In the genomic region with DNA sequence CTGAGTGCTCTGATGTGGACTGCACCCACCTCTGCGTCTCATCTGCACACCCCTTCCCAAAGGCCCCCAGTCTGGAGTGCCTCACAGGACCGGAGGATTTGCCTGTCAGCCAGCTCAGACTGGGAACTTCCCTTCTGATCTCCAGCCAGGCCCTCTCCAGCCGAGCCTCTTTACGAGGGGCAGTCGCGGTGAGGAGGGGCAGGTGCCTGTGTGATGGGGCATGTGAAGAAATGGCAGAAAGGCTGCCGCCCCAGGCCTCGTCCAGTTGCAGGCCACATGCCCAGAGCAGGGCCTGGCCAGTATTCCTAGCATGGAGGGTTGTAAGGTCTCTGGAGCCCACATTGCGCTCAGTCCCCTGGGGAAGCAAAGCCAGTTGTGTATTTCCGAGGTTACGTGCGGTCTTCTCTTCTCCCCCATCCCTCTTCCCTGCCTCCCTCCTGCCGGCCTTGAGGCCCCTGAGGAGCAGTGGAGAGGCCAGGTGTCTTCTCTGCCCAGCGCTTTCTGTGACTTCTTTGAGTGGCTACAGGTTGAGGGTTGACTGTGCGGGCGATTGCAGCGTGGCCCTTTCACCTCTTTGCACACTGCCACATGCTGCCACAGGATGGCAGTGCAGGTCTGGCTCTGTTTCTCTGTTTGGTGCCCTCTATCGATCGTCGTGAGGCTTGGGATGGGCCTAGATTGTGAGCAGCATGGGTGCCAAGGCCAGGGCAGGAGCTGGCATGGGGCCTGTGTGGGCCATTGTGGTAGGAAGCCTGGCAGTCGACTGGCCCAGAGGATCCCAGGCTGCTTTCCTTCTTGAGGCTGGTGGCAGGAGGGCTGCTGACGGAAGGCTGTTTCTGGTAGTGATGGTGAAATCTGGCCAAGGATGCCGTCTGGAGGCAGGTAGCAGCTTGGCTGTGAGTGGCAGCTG, we compare ENCODE assay signal across 8 cellular contexts. TPM values are rescaled to one million over a fixed set of nuclear protein-coding genes. Genes with fewer than 3 reads are reported as not detected.
DNase-seq lines count a peak whose midpoint lies in the region; ATAC-seq and TF ChIP-seq lines count a peak whose summit lies in the region.

No MANE protein-coding gene starts in this region.

- ATAC-seq in HG03108 (IDR thresholded peaks at IDR 0.05; ENCODE audit: unreplicated experiment), result peak; percentile 53
- no peak for ATAC-seq in HG03342 (IDR thresholded peaks at IDR 0.05; ENCODE audit: unreplicated experiment)

- TF ChIP-seq POLR2A in esophagus muscularis mucosa (IDR thresholded peaks at IDR 0.05; ENCODE audit: low read depth), result no peak

- TF ChIP-seq CTCF in esophagus muscularis mucosa (IDR thresholded peaks at IDR 0.05) (peak; percentile 47 to 65 (median 49)), nephron (IDR thresholded peaks at IDR 0.05; ENCODE audit: unreplicated experiment in 3 of 3) (peak; percentile 65 to 74 (median 72))

- H3K4me1 Mint-ChIP-seq in nephron, result peaks cover 17% of the 10 kb centered on the region

- no peaks in the 10 kb centered on the region for H3K9me3 Mint-ChIP-seq in nephron

- peak overlapping the region in 1 of 3 experiments; percentile 26 for H3K27ac Mint-ChIP-seq in nephron

- no peak for TF ChIP-seq EP300 in esophagus muscularis mucosa (IDR thresholded peaks at IDR 0.05)

- H3K27me3 ChIP-seq in esophagus muscularis mucosa, result no peaks in the 10 kb centered on the region

- peaks cover 62% of the 10 kb centered on the region for H3K36me3 Mint-ChIP-seq in nephron (ENCODE audit: low read depth)

- H3K36me3 ChIP-seq in esophagus muscularis mucosa, result peaks cover 69 to 75% (median 73%) of the 10 kb centered on the region in 4 donors

- WGBS in esophagus muscularis mucosa, result 71% methylated on average over 8 of the region's 23 CpGs

- no peaks in the 10 kb centered on the region for H3K9me3 ChIP-seq in esophagus muscularis mucosa

- DNase-seq in GF-D8 (lab: John Stamatoyannopoulos, UW), result peak; percentile 31
- DNase-seq in OCI-M1 (lab: John Stamatoyannopoulos, UW), result peak; percentile 76
- DNase-seq in activated T-cell treated with anti-CD3 and anti-CD28 coated beads for 48 hours (ENCODE audit: low read depth), result peak; percentile 70
- DNase-seq in esophagus muscularis mucosa (ENCODE audit: extremely low spot score), result no peak
- peak; percentile 53 for DNase-seq in stromal cell of bone marrow (ENCODE audit: low read depth)

- peaks cover 45 to 60% (median 52%) of the 10 kb centered on the region in 4 donors for H3K4me1 ChIP-seq in esophagus muscularis mucosa

- no peak overlapping the region for H3K27ac ChIP-seq in esophagus muscularis mucosa (replicated peaks in 1 of 4)

- peak overlapping the region; percentile 55 to 69 (median 61) for H3K4me3 Mint-ChIP-seq in nephron

- H3K27me3 Mint-ChIP-seq in nephron (ENCODE audit: low read depth), result no peaks in the 10 kb centered on the region

- no peak overlapping the region for H3K4me3 ChIP-seq in esophagus muscularis mucosa

- intact Hi-C loops in esophagus muscularis mucosa (cut with DNase I), result no loop called here

RNA-seq across cellular contexts. Expression of a gene that starts 5.3 kb away (rescaled TPM):
- 10 to 100 TPM; 74.6 to 89.8 (median 80.7) TPM for total RNA-seq in esophagus muscularis mucosa
